In genomic region chr22:46066691-46067090, GRCh38 we compare ENCODE assay signal across 9 cellular contexts.
DNase-seq lines count a peak whose midpoint lies in the region; FAIRE-seq and TF ChIP-seq lines count a peak whose summit lies in the region.
"Had no signal": no experiment of that assay in that cellular context is flagged by ENCODE, and none has a peak within 500 bp of the region (broad histone marks: within the 10 kb centered on the region; RNA-seq: fewer than 3 reads in every experiment).

No MANE protein-coding gene starts in this region.

- H3K27me3 ChIP-seq in SJCRH30, result no peaks in the 10 kb centered on the region
- no peaks in the 10 kb centered on the region for H3K27me3 ChIP-seq in subcutaneous abdominal adipose tissue (ENCODE audit: control insufficient read depth in 5 of 5, insufficient read depth in 4 of 5, low read length in 5 of 5)

- peak overlapping the region; percentile 29 to 96 (median 95) for H3K9ac ChIP-seq in subcutaneous abdominal adipose tissue (ENCODE audit: low read length in 5 of 5)

- H3K27ac ChIP-seq in SJCRH30 (peak overlapping the region; percentile 99), subcutaneous abdominal adipose tissue (ENCODE audit: low read depth, low read length) (peak overlapping the region; percentile 100)

- no peaks in the 10 kb centered on the region for H3K9me3 ChIP-seq in SJCRH30 (replicated peaks)
- H3K9me3 ChIP-seq in subcutaneous abdominal adipose tissue (ENCODE audit: control insufficient read depth in 5 of 5, low read length in 5 of 5), result no peaks in the 10 kb centered on the region

- intact Hi-C loops in head of caudate nucleus (cut with DNase I), result no loop called here

- TF ChIP-seq CTCF in D721Med (IDR thresholded peaks at IDR 0.05; ENCODE audit: insufficient read depth, missing control alignments), result no peak

- peaks cover 15% of the 10 kb centered on the region for H3K4me1 ChIP-seq in SJCRH30
- H3K4me1 ChIP-seq in subcutaneous abdominal adipose tissue (ENCODE audit: control insufficient read depth in 5 of 5, insufficient read depth in 5 of 5, low read length in 5 of 5), result peaks cover 11 to 81% (median 79%) of the 10 kb centered on the region in 5 donors

- no peak for FAIRE-seq in D721Med (lab: Jason Lieb, UNC)
- FAIRE-seq: TTC549 had no signal

- H3K36me3 ChIP-seq in SJCRH30 (no peaks in the 10 kb centered on the region), subcutaneous abdominal adipose tissue (ENCODE audit: control insufficient read depth in 5 of 5, insufficient read depth in 5 of 5, low read length in 5 of 5) (peaks cover 0 to 5% (median 0%) of the 10 kb centered on the region in 5 donors)

- DNase-seq in NCI-H1694 treated with DMSO at 0.1 percent for 48 hours (lab: John Stamatoyannopoulos, UW) (peak; percentile 74), NCI-H1694 (lab: John Stamatoyannopoulos, UW) (no peak), SJCRH30 (no peak), head of caudate nucleus (peak in 27 of 42 donors; percentile 0 to 67 (median 26)), D721Med (ENCODE audit: insufficient read length, low spot score) (no peak), hepatic stellate cell (ENCODE audit: low spot score) (no peak)
- DNase-seq in effector CD8-positive, alpha-beta T cell (lab: John Stamatoyannopoulos, UW), result no peak

- peak overlapping the region; percentile 99 for H3K4me3 ChIP-seq in SJCRH30
- peak overlapping the region; percentile 30 to 82 (median 63) for H3K4me3 ChIP-seq in subcutaneous abdominal adipose tissue (ENCODE audit: low read depth in 1 of 5, low read length in 5 of 5)

Comparison
In these comparisons a context has a peak if more than half of its experiments do, and no peak if none do; other contexts are left out.
1. DNase-seq: peak in NCI-H1694 treated with DMSO at 0.1 percent for 48 hours (single experiment) and head of caudate nucleus (27 of 42); none in NCI-H1694 (single experiment), SJCRH30 (0 of 2), D721Med (single experiment), effector CD8-positive, alpha-beta T cell (single experiment) and hepatic stellate cell (single experiment).